9 cellular contexts compared by ENCODE assay signal in the genomic region with DNA sequence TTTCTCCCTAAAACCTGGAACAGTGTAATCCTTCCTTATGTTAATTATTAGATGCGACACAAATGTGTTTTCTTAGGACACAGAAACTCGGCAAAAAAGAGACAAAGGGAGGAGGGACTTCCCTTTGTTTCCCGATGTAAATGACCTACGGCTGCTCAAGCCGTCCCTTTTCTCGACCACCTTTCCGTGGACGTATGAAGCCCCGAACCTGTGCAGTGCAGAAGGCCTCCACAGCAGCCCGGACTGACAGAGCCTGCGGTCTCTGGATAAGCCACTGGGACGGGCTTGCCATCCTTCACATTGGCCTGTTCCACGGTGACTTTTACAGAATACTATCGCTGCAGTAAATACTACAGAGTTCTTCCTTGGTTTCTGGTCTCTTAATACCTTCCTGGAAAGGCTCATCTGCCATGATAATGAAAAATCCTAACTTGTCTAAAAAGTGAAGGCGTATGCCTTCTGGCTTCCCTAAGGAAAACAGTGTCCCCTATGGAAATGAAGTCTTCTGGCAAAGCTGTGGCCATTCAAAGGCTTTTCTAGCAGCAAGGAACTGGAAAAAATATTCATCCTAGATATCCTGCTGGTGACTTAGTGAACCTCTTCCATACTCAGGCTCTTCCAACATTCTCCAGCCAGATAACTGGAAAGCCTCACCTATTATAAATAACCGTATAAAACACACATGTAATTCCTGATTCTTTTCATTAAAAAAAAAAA.
DNase-seq lines count a peak whose midpoint lies in the region; ATAC-seq and TF ChIP-seq lines count a peak whose summit lies in the region.
"Had no signal": no experiment of that assay in that cellular context is flagged by ENCODE, and none has a peak within 500 bp of the region (broad histone marks: within the 10 kb centered on the region; RNA-seq: fewer than 3 reads in every experiment).

No MANE protein-coding gene starts in this region.

- in situ Hi-C loops in Panc1 (cut with HindIII; ENCODE audit: low pct_unique_long_range_greater_than_20kb, low sequenced_read_pairs) = no loop called here

- no peaks in the 10 kb centered on the region for H3K27me3 ChIP-seq in BLaER1 treated with 17β-estradiol and CSF1 and Interleukin-3, amounts not matched to agents 10 nM and 100 nM
- H3K27me3 ChIP-seq in Panc1 (ENCODE audit: control insufficient read depth, insufficient read depth, low read length) = no peaks in the 10 kb centered on the region

- CTCF ChIA-PET in Panc1 (lab: Charles Lee) = interaction anchor here (1.1 kb wide), 1 partner anchor 9 kb away, joined by 3 read pairs; no protein-coding TSS in a partner anchor

- peak overlapping the region in 4 of 10 experiments; percentile 84 to 98 (median 94); a peak in 7 of 20 replicates for H3K4me3 ChIP-seq in BLaER1 treated with 17β-estradiol and CSF1 and Interleukin-3, amounts not matched to agents 10 nM and 100 nM
- peak overlapping the region; percentile 67 to 84 for H3K4me3 ChIP-seq in Panc1 (ENCODE audit: low read depth in 2 of 2, low read length in 2 of 2)
- H3K4me3 ChIP-seq in epithelial cell of esophagus (ENCODE audit: low read length) = no peak overlapping the region

- H3K4me2 ChIP-seq in BLaER1 treated with 17β-estradiol and CSF1 and Interleukin-3, amounts not matched to agents 10 nM and 100 nM = peak overlapping the region; percentile 84 to 98 (median 89)

- H3K4me1 ChIP-seq in BLaER1 treated with 17β-estradiol and CSF1 and Interleukin-3, amounts not matched to agents 10 nM and 100 nM = peaks cover 61 to 74% (median 69%) of the 10 kb centered on the region in 10 experiments
- H3K4me1 ChIP-seq in Panc1 (ENCODE audit: control insufficient read depth, insufficient read depth, low read length) = peaks cover 33% of the 10 kb centered on the region

- H3K27me3 Mint-ChIP-seq in neural crest cell (ENCODE audit: low read depth) = peaks cover 90% of the 10 kb centered on the region

- H4K20me1 ChIP-seq in BLaER1 treated with 17β-estradiol and CSF1 and Interleukin-3, amounts not matched to agents 10 nM and 100 nM = peaks cover 0 to 27% (median 0%) of the 10 kb centered on the region in 11 experiments; a peak in 6 of 22 replicates

- H3K36me3 ChIP-seq in BLaER1 treated with 17β-estradiol and CSF1 and Interleukin-3, amounts not matched to agents 10 nM and 100 nM = no peaks in the 10 kb centered on the region; a peak in 1 of 22 replicates
- H3K36me3 ChIP-seq in Panc1 (ENCODE audit: control insufficient read depth, insufficient read depth, low read length) = no peaks in the 10 kb centered on the region

- H3K4me3 Mint-ChIP-seq in neural crest cell = peak overlapping the region; percentile 92

- peak overlapping the region; percentile 48 for H3K27ac Mint-ChIP-seq in neural crest cell (ENCODE audit: unreplicated experiment)

- peak overlapping the region in 3 of 11 experiments; percentile 87 to 95 (median 93); a peak in 3 of 22 replicates for H3K27ac ChIP-seq in BLaER1 treated with 17β-estradiol and CSF1 and Interleukin-3, amounts not matched to agents 10 nM and 100 nM
- H3K27ac ChIP-seq in Panc1 (ENCODE audit: low read length) = peak overlapping the region; percentile 95

- no peaks in the 10 kb centered on the region for H3K9me3 ChIP-seq in BLaER1 treated with 17β-estradiol and CSF1 and Interleukin-3, amounts not matched to agents 10 nM and 100 nM (replicated peaks in 1 of 11)
- H3K9me3 ChIP-seq in Panc1 (ENCODE audit: control insufficient read depth, insufficient read depth, low read depth, low read length) = no peaks in the 10 kb centered on the region

- ATAC-seq in Panc1 (peak; percentile 37; the same call in 1 of the 2 replicates), GM21737 (IDR thresholded peaks at IDR 0.05; ENCODE audit: unreplicated experiment) (no peak), GM21447 (IDR thresholded peaks at IDR 0.05; ENCODE audit: unreplicated experiment) (no peak)

- TF ChIP-seq CTCF in Panc1 (IDR thresholded peaks at IDR 0.05) (peak; percentile 11; the same call in 1 of the 2 replicates), epithelial cell of esophagus (IDR thresholded peaks at IDR 0.05; ENCODE audit: insufficient read depth, low read depth, low read length, missing control alignments) (peak; percentile 3), neural crest cell (conservative IDR thresholded peaks at IDR 0.05) (peak; percentile 41)

- POLR2A ChIA-PET in Panc1 (lab: Charles Lee) = interaction anchor here (0.7 kb wide), 1 partner anchor 1194 kb away, joined by 5 read pairs; no protein-coding TSS in a partner anchor

- H3K9me3 Mint-ChIP-seq in neural crest cell = no peaks in the 10 kb centered on the region

- peak overlapping the region in 3 of 11 experiments; percentile 94 to 98 (median 97); a peak in 4 of 22 replicates for H3K9ac ChIP-seq in BLaER1 treated with 17β-estradiol and CSF1 and Interleukin-3, amounts not matched to agents 10 nM and 100 nM

- no TSS peak for BruUV-seq in Panc1 (replicated peaks; lab: Mats Ljungman, UMichigan)

- intact Hi-C loops in Panc1 (cut with micrococcal nuclease; ENCODE audit: unreplicated experiment) = loop anchor here (10.0 kb wide), 1 partner anchor 566 kb away; no protein-coding TSS in a partner anchor

- H3K4me1 Mint-ChIP-seq in neural crest cell = peaks cover 42% of the 10 kb centered on the region

- H3K36me3 Mint-ChIP-seq in neural crest cell (ENCODE audit: low read depth) = no peaks in the 10 kb centered on the region

- DNase-seq in Panc1 (ENCODE audit: low read depth, low spot score) = no peak
- DNase-seq in epithelial cell of esophagus (ENCODE audit: low read depth) = no peak
- DNase-seq in neural crest cell (ENCODE audit: low read depth, low spot score) = no peak
- DNase-seq in NCI-H1105 (lab: John Stamatoyannopoulos, UW) = no peak
- no peak for DNase-seq in AG08396 (ENCODE audit: low spot score)
- DNase-seq: activated gamma-delta T cell treated with Interleukin-2 at 50 U/mL for 16 hours had no signal
